2 cellular contexts compared by ENCODE assay signal in genomic region chr10:116688241-116688711, GRCh38.
TF ChIP-seq lines count a peak whose summit lies in the region.

No MANE protein-coding gene starts in this region.

TF ChIP-seq in IMR-90, 13 proteins besides CTCF, POLR2A, EP300 and RAD21:
- TF ChIP-seq MXI1 (IDR thresholded peaks at IDR 0.05; ENCODE audit: borderline replicate concordance, low read depth, low read length) (no peak; the same call in 1 of the 2 replicates), FOS (IDR thresholded peaks at IDR 0.05; ENCODE audit: low read depth, low read length) (no peak), CHD1 (IDR thresholded peaks at IDR 0.05; ENCODE audit: low read depth, low read length) (no peak), MAZ (IDR thresholded peaks at IDR 0.05; ENCODE audit: borderline replicate concordance, low read depth, low read length) (no peak), SMC3 (IDR thresholded peaks at IDR 0.05; ENCODE audit: low read depth, low read length) (no peak), MAFK (IDR thresholded peaks at IDR 0.05; ENCODE audit: low read depth, low read length) (no peak), RFX5 (IDR thresholded peaks at IDR 0.05; ENCODE audit: low read depth, low read length) (no peak), CEBPB (IDR thresholded peaks at IDR 0.05; ENCODE audit: low read depth, low read length) (no peak), NFE2L2 (IDR thresholded peaks at IDR 0.05; ENCODE audit: low read depth, low read length) (no peak), RCOR1 (IDR thresholded peaks at IDR 0.05; ENCODE audit: insufficient replicate concordance, low read length) (no peak), BHLHE40 (IDR thresholded peaks at IDR 0.05; ENCODE audit: low read depth, low read length) (no peak)
- TF ChIP-seq, protein P1, sequence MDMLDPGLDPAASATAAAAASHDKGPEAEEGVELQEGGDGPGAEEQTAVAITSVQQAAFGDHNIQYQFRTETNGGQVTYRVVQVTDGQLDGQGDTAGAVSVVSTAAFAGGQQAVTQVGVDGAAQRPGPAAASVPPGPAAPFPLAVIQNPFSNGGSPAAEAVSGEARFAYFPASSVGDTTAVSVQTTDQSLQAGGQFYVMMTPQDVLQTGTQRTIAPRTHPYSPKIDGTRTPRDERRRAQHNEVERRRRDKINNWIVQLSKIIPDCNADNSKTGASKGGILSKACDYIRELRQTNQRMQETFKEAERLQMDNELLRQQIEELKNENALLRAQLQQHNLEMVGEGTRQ (IDR thresholded peaks at IDR 0.05; ENCODE audit: low read depth, low read length), result no peak
- TF ChIP-seq, protein P2, sequence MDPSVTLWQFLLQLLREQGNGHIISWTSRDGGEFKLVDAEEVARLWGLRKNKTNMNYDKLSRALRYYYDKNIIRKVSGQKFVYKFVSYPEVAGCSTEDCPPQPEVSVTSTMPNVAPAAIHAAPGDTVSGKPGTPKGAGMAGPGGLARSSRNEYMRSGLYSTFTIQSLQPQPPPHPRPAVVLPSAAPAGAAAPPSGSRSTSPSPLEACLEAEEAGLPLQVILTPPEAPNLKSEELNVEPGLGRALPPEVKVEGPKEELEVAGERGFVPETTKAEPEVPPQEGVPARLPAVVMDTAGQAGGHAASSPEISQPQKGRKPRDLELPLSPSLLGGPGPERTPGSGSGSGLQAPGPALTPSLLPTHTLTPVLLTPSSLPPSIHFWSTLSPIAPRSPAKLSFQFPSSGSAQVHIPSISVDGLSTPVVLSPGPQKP (IDR thresholded peaks at IDR 0.05; ENCODE audit: borderline replicate concordance, low read depth, low read length), result no peak

TF ChIP-seq in H1, 55 proteins besides CTCF, POLR2A, EP300 and RAD21:
- TF ChIP-seq SP2 (IDR thresholded peaks at IDR 0.05; ENCODE audit: low read length) (no peak), TAF7 (optimal IDR thresholded peaks at IDR 0.05; ENCODE audit: borderline replicate concordance, low read depth, low read length) (no peak), CHD2 (IDR thresholded peaks at IDR 0.05; ENCODE audit: low read length) (no peak), CEBPB (IDR thresholded peaks at IDR 0.05; ENCODE audit: low read depth, low read length) (no peak), JUND (IDR thresholded peaks at IDR 0.05; ENCODE audit: low read length) (no peak), GABPA (IDR thresholded peaks at IDR 0.05; ENCODE audit: borderline replicate concordance, insufficient read depth, low read length) (no peak), FOSL1 (IDR thresholded peaks at IDR 0.05; ENCODE audit: insufficient read depth, low read depth, low read length) (no peak), NRF1 (IDR thresholded peaks at IDR 0.05; ENCODE audit: low read depth, low read length) (no peak), ASH2L (IDR thresholded peaks at IDR 0.05; ENCODE audit: low read length) (no peak), HDAC2 (IDR thresholded peaks at IDR 0.05; ENCODE audit: borderline replicate concordance in 1 of 2, low read depth in 2 of 2, low read length in 2 of 2) (no peak), POLR2AphosphoS5 (IDR thresholded peaks at IDR 0.05; ENCODE audit: low read depth, low read length) (no peak), SIX5 (IDR thresholded peaks at IDR 0.05; ENCODE audit: low read depth, low read length) (no peak), PHF8 (conservative IDR thresholded peaks at IDR 0.05; ENCODE audit: low read depth, low read length) (no peak), EZH2 (IDR thresholded peaks at IDR 0.05; ENCODE audit: low read depth, low read length, severe bottlenecking) (no peak), SIN3A (conservative IDR thresholded peaks at IDR 0.05 in 1 of 2, IDR thresholded peaks at IDR 0.05 in 1 of 2; ENCODE audit: low read depth in 1 of 2, low read length in 2 of 2) (no peak), KDM4A (IDR thresholded peaks at IDR 0.05; ENCODE audit: low read depth, low read length, severe bottlenecking) (no peak), HDAC6 (IDR thresholded peaks at IDR 0.05; ENCODE audit: low read depth, low read length) (no peak), TBP (IDR thresholded peaks at IDR 0.05; ENCODE audit: low read depth, low read length) (no peak), CTBP2 (IDR thresholded peaks at IDR 0.05; ENCODE audit: borderline replicate concordance, insufficient read depth, insufficient read length, low read length) (no peak)
- TF ChIP-seq, protein P3, sequence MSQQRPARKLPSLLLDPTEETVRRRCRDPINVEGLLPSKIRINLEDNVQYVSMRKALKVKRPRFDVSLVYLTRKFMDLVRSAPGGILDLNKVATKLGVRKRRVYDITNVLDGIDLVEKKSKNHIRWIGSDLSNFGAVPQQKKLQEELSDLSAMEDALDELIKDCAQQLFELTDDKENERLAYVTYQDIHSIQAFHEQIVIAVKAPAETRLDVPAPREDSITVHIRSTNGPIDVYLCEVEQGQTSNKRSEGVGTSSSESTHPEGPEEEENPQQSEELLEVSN (IDR thresholded peaks at IDR 0.05), result no peak
